1 cellular context compared by ENCODE assay signal in the genomic region with DNA sequence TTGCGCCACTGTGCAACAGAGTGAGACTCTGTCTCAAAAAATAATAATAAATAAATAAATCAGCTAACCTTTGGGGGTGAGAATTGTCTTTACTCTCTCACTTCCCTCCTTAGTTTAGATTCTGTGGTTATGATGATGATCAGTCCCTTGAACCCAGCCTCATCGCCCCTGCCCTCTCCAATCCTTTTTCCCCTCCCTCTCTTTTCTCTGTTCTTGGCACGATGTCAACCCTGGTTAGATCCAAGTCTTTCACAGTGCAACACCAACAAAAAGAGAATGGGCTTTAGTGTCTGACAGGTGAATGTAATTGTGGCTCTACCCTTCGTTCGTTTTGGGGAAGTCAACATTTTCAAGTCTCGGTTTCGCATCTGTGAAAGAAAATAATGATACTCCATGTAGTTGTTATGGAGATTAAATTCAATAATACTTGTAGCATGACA.
A peak's percentile ranks its signal among the peaks of the same experiment; 100 is the strongest.
TF ChIP-seq lines count a peak whose summit lies in the region.

No MANE protein-coding gene starts in this region.

TF ChIP-seq in GM12878, 131 proteins besides CTCF, POLR2A, EP300 and RAD21 (continues in another document):
- TF ChIP-seq, protein P1, sequence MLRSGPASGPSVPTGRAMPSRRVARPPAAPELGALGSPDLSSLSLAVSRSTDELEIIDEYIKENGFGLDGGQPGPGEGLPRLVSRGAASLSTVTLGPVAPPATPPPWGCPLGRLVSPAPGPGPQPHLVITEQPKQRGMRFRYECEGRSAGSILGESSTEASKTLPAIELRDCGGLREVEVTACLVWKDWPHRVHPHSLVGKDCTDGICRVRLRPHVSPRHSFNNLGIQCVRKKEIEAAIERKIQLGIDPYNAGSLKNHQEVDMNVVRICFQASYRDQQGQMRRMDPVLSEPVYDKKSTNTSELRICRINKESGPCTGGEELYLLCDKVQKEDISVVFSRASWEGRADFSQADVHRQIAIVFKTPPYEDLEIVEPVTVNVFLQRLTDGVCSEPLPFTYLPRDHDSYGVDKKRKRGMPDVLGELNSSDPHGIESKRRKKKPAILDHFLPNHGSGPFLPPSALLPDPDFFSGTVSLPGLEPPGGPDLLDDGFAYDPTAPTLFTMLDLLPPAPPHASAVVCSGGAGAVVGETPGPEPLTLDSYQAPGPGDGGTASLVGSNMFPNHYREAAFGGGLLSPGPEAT (IDR thresholded peaks at IDR 0.05; ENCODE audit: low read depth), result peak; percentile 40; the same call in 1 of the 2 replicates
- TF ChIP-seq, protein P2, sequence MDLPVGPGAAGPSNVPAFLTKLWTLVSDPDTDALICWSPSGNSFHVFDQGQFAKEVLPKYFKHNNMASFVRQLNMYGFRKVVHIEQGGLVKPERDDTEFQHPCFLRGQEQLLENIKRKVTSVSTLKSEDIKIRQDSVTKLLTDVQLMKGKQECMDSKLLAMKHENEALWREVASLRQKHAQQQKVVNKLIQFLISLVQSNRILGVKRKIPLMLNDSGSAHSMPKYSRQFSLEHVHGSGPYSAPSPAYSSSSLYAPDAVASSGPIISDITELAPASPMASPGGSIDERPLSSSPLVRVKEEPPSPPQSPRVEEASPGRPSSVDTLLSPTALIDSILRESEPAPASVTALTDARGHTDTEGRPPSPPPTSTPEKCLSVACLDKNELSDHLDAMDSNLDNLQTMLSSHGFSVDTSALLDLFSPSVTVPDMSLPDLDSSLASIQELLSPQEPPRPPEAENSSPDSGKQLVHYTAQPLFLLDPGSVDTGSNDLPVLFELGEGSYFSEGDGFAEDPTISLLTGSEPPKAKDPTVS (IDR thresholded peaks at IDR 0.05; ENCODE audit: low read depth, low read length), result no peak
- TF ChIP-seq ZNF217 (IDR thresholded peaks at IDR 0.05), result no peak
- no peak for TF ChIP-seq YY1 (IDR thresholded peaks at IDR 0.05; ENCODE audit: low read depth, low read length)
- TF ChIP-seq, protein P3, sequence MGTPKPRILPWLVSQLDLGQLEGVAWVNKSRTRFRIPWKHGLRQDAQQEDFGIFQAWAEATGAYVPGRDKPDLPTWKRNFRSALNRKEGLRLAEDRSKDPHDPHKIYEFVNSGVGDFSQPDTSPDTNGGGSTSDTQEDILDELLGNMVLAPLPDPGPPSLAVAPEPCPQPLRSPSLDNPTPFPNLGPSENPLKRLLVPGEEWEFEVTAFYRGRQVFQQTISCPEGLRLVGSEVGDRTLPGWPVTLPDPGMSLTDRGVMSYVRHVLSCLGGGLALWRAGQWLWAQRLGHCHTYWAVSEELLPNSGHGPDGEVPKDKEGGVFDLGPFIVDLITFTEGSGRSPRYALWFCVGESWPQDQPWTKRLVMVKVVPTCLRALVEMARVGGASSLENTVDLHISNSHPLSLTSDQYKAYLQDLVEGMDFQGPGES (IDR thresholded peaks at IDR 0.05), result no peak
- TF ChIP-seq TCF3 (IDR thresholded peaks at IDR 0.05; ENCODE audit: borderline replicate concordance, insufficient read depth, low read depth, low read length), result no peak
- no peak for TF ChIP-seq POLR2AphosphoS2 (IDR thresholded peaks at IDR 0.05; ENCODE audit: low read depth, low read length)
- TF ChIP-seq GABPA (IDR thresholded peaks at IDR 0.05; ENCODE audit: low read depth), result no peak
- TF ChIP-seq MEF2A (IDR thresholded peaks at IDR 0.05; ENCODE audit: insufficient read depth, low read depth, low read length), result no peak
- TF ChIP-seq NR2F1 (conservative IDR thresholded peaks at IDR 0.05), result peak; percentile 50; the same call in 1 of the 2 replicates
- TF ChIP-seq EED (IDR thresholded peaks at IDR 0.05; ENCODE audit: low read depth), result no peak
- no peak for TF ChIP-seq CHD4 (IDR thresholded peaks at IDR 0.05)
- TF ChIP-seq, protein P4, sequence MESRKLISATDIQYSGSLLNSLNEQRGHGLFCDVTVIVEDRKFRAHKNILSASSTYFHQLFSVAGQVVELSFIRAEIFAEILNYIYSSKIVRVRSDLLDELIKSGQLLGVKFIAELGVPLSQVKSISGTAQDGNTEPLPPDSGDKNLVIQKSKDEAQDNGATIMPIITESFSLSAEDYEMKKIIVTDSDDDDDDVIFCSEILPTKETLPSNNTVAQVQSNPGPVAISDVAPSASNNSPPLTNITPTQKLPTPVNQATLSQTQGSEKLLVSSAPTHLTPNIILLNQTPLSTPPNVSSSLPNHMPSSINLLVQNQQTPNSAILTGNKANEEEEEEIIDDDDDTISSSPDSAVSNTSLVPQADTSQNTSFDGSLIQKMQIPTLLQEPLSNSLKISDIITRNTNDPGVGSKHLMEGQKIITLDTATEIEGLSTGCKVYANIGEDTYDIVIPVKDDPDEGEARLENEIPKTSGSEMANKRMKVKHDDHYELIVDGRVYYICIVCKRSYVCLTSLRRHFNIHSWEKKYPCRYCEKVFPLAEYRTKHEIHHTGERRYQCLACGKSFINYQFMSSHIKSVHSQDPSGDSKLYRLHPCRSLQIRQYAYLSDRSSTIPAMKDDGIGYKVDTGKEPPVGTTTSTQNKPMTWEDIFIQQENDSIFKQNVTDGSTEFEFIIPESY (IDR thresholded peaks at IDR 0.05), result no peak
- TF ChIP-seq CBX3 (IDR thresholded peaks at IDR 0.05; ENCODE audit: borderline replicate concordance, low read depth), result no peak
- no peak for TF ChIP-seq POLR2AphosphoS5 (IDR thresholded peaks at IDR 0.05; ENCODE audit: low read length)
- no peak for TF ChIP-seq ZBED1 (IDR thresholded peaks at IDR 0.05; ENCODE audit: borderline replicate concordance)
- peak; percentile 27 for TF ChIP-seq MEF2B (IDR thresholded peaks at IDR 0.05; ENCODE audit: partially characterized antibody, poor library complexity, severe bottlenecking)
- no peak for TF ChIP-seq PAX5 (IDR thresholded peaks at IDR 0.05; ENCODE audit: borderline replicate concordance, low read depth, low read length)
- TF ChIP-seq MTA3 (IDR thresholded peaks at IDR 0.05; ENCODE audit: borderline replicate concordance, low read length), result no peak
- peak; percentile 37; the same call in 1 of the 2 replicates for TF ChIP-seq ZNF24 (IDR thresholded peaks at IDR 0.05)
- TF ChIP-seq ASH2L (IDR thresholded peaks at IDR 0.05; ENCODE audit: borderline replicate concordance, low read depth), result no peak
- 0 out of 2 replicates have a peak, but pooled peaks have one; percentile 16 for TF ChIP-seq CHD2 (IDR thresholded peaks at IDR 0.05; ENCODE audit: borderline replicate concordance, low read depth, low read length)
- TF ChIP-seq, protein P5, sequence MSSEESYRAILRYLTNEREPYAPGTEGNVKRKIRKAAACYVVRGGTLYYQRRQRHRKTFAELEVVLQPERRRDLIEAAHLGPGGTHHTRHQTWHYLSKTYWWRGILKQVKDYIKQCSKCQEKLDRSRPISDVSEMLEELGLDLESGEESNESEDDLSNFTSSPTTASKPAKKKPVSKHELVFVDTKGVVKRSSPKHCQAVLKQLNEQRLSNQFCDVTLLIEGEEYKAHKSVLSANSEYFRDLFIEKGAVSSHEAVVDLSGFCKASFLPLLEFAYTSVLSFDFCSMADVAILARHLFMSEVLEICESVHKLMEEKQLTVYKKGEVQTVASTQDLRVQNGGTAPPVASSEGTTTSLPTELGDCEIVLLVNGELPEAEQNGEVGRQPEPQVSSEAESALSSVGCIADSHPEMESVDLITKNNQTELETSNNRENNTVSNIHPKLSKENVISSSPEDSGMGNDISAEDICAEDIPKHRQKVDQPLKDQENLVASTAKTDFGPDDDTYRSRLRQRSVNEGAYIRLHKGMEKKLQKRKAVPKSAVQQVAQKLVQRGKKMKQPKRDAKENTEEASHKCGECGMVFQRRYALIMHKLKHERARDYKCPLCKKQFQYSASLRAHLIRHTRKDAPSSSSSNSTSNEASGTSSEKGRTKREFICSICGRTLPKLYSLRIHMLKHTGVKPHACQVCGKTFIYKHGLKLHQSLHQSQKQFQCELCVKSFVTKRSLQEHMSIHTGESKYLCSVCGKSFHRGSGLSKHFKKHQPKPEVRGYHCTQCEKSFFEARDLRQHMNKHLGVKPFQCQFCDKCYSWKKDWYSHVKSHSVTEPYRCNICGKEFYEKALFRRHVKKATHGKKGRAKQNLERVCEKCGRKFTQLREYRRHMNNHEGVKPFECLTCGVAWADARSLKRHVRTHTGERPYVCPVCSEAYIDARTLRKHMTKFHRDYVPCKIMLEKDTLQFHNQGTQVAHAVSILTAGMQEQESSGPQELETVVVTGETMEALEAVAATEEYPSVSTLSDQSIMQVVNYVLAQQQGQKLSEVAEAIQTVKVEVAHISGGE (CRISPR knock-in tag; IDR thresholded peaks at IDR 0.05), result no peak
- no peak for TF ChIP-seq HDAC2 (IDR thresholded peaks at IDR 0.05)
- no peak for TF ChIP-seq ETV6 (conservative IDR thresholded peaks at IDR 0.05 in 1 of 2, IDR thresholded peaks at IDR 0.05 in 1 of 2; ENCODE audit: borderline replicate concordance in 1 of 2, low read depth in 1 of 2)
- TF ChIP-seq RUNX3 (IDR thresholded peaks at IDR 0.05; ENCODE audit: low read length), result peak; percentile 44; the same call in 1 of the 2 replicates
- no peak for TF ChIP-seq ZNF384 (IDR thresholded peaks at IDR 0.05; ENCODE audit: borderline replicate concordance, low read depth, low read length)
- no peak for TF ChIP-seq SREBF2 (IDR thresholded peaks at IDR 0.05; ENCODE audit: low read length)
- TF ChIP-seq BCL11A (IDR thresholded peaks at IDR 0.05; ENCODE audit: low read depth, low read length), result 0 out of 2 replicates have a peak, but pooled peaks have one; percentile 14
- TF ChIP-seq, protein P6, sequence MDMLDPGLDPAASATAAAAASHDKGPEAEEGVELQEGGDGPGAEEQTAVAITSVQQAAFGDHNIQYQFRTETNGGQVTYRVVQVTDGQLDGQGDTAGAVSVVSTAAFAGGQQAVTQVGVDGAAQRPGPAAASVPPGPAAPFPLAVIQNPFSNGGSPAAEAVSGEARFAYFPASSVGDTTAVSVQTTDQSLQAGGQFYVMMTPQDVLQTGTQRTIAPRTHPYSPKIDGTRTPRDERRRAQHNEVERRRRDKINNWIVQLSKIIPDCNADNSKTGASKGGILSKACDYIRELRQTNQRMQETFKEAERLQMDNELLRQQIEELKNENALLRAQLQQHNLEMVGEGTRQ (IDR thresholded peaks at IDR 0.05; ENCODE audit: borderline replicate concordance, low read depth, low read length), result no peak
- TF ChIP-seq HDGF (IDR thresholded peaks at IDR 0.05), result no peak
- TF ChIP-seq HCFC1 (IDR thresholded peaks at IDR 0.05; ENCODE audit: low read length), result no peak
- TF ChIP-seq FOXK2 (IDR thresholded peaks at IDR 0.05), result no peak
- TF ChIP-seq PAX8 (IDR thresholded peaks at IDR 0.05), result no peak
- TF ChIP-seq ZSCAN29 (IDR thresholded peaks at IDR 0.05), result no peak
- no peak for TF ChIP-seq YBX1 (IDR thresholded peaks at IDR 0.05)
- no peak for TF ChIP-seq CBFB (IDR thresholded peaks at IDR 0.05; ENCODE audit: low read depth)
- TF ChIP-seq SIN3A (IDR thresholded peaks at IDR 0.05; ENCODE audit: low read depth, low read length), result no peak
- TF ChIP-seq, protein P7, sequence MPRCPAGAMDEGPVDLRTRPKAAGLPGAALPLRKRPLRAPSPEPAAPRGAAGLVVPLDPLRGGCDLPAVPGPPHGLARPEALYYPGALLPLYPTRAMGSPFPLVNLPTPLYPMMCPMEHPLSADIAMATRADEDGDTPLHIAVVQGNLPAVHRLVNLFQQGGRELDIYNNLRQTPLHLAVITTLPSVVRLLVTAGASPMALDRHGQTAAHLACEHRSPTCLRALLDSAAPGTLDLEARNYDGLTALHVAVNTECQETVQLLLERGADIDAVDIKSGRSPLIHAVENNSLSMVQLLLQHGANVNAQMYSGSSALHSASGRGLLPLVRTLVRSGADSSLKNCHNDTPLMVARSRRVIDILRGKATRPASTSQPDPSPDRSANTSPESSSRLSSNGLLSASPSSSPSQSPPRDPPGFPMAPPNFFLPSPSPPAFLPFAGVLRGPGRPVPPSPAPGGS (IDR thresholded peaks at IDR 0.05; ENCODE audit: borderline replicate concordance, insufficient read depth, low read depth, low read length, poor library complexity, severe bottlenecking), result no peak
- no peak for TF ChIP-seq MYC (IDR thresholded peaks at IDR 0.05; ENCODE audit: insufficient read depth, insufficient read length, insufficient replicate concordance, low read length, severe bottlenecking)
- no peak for TF ChIP-seq JUNB (IDR thresholded peaks at IDR 0.05)
- no peak for TF ChIP-seq CHD1 (IDR thresholded peaks at IDR 0.05; ENCODE audit: low read depth, low read length)
- TF ChIP-seq, protein P8, sequence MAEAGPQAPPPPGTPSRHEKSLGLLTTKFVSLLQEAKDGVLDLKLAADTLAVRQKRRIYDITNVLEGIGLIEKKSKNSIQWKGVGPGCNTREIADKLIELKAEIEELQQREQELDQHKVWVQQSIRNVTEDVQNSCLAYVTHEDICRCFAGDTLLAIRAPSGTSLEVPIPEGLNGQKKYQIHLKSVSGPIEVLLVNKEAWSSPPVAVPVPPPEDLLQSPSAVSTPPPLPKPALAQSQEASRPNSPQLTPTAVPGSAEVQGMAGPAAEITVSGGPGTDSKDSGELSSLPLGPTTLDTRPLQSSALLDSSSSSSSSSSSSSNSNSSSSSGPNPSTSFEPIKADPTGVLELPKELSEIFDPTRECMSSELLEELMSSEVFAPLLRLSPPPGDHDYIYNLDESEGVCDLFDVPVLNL (IDR thresholded peaks at IDR 0.05; ENCODE audit: low read depth, low read length), result no peak
- TF ChIP-seq GATAD2B (conservative IDR thresholded peaks at IDR 0.05; ENCODE audit: low read depth), result no peak
- TF ChIP-seq, protein P9, sequence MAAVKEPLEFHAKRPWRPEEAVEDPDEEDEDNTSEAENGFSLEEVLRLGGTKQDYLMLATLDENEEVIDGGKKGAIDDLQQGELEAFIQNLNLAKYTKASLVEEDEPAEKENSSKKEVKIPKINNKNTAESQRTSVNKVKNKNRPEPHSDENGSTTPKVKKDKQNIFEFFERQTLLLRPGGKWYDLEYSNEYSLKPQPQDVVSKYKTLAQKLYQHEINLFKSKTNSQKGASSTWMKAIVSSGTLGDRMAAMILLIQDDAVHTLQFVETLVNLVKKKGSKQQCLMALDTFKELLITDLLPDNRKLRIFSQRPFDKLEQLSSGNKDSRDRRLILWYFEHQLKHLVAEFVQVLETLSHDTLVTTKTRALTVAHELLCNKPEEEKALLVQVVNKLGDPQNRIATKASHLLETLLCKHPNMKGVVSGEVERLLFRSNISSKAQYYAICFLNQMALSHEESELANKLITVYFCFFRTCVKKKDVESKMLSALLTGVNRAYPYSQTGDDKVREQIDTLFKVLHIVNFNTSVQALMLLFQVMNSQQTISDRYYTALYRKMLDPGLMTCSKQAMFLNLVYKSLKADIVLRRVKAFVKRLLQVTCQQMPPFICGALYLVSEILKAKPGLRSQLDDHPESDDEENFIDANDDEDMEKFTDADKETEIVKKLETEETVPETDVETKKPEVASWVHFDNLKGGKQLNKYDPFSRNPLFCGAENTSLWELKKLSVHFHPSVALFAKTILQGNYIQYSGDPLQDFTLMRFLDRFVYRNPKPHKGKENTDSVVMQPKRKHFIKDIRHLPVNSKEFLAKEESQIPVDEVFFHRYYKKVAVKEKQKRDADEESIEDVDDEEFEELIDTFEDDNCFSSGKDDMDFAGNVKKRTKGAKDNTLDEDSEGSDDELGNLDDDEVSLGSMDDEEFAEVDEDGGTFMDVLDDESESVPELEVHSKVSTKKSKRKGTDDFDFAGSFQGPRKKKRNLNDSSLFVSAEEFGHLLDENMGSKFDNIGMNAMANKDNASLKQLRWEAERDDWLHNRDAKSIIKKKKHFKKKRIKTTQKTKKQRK (IDR thresholded peaks at IDR 0.05; ENCODE audit: low read depth, low read length), result no peak
- no peak for TF ChIP-seq EGR1 (IDR thresholded peaks at IDR 0.05; ENCODE audit: borderline replicate concordance in 1 of 2, low read depth in 2 of 2, low read length in 2 of 2)
- TF ChIP-seq NFXL1 (IDR thresholded peaks at IDR 0.05; ENCODE audit: borderline replicate concordance), result no peak
